10 cellular contexts compared by ENCODE assay signal in genomic region chr19:11142528-11143171, GRCh38. TPM values are rescaled to one million over a fixed set of nuclear protein-coding genes. Genes with fewer than 3 reads are reported as not detected.
DNase-seq lines count a peak whose midpoint lies in the region; ATAC-seq and TF ChIP-seq lines count a peak whose summit lies in the region.
"Had no signal": no experiment of that assay in that cellular context is flagged by ENCODE, and none has a peak within 500 bp of the region (broad histone marks: within the 10 kb centered on the region; RNA-seq: fewer than 3 reads in every experiment).

No MANE protein-coding gene starts in this region.

- CTCF ChIA-PET in GM10248 (lab: Yijun Ruan, JAX), result interaction anchor here (1.5 kb wide), 1 partner anchor 9 kb away, joined by 4 read pairs; no protein-coding TSS in a partner anchor

- POLR2A ChIA-PET in GM10248 (lab: Yijun Ruan, JAX), result interaction anchor here (0.6 kb wide), 1 partner anchor 51 kb away, joined by 3 read pairs; no protein-coding TSS in a partner anchor

- DNase-seq in COLO668 (lab: John Stamatoyannopoulos, UW; ENCODE audit: unreplicated experiment) (peak; percentile 75), NCI-H460 (ENCODE audit: extremely low read depth, low read depth) (peak; percentile 87), dermis microvascular lymphatic vessel endothelial cell (ENCODE audit: low read depth in 2 of 2) (peak; percentile 93 to 97), right lobe of liver (peak; percentile 82 to 92 (median 84)), tibial artery (peak; percentile 90 to 97), GM10248 (ENCODE audit: extremely low spot score) (no peak)
- DNase-seq in activated CD4-positive, alpha-beta T cell treated with anti-CD3 and anti-CD28 coated beads, Interleukin-2, amount 50 U/mL, for 48 hours, result no peak

- peak; percentile 50 to 71 (median 70) for ATAC-seq in right lobe of liver
- no peak for ATAC-seq in GM21423 (IDR thresholded peaks at IDR 0.05; ENCODE audit: unreplicated experiment)

- H3K27me3 ChIP-seq in right lobe of liver (no peaks in the 10 kb centered on the region), tibial artery (no peaks in the 10 kb centered on the region)

- no peak for TF ChIP-seq POLR2A in right lobe of liver (IDR thresholded peaks at IDR 0.05)

- peak overlapping the region in 2 of 3 donors; percentile 12 for H3K4me3 ChIP-seq in right lobe of liver
- H3K4me3 ChIP-seq in tibial artery, result peak overlapping the region; percentile 10 to 36
- H3K4me3 ChIP-seq: HAP-1 had no signal

- intact Hi-C loops in right lobe of liver (cut with DNase I), result no loop called here
- intact Hi-C loops in tibial artery (cut with DNase I; ENCODE audit: low total_unique reads), result loop anchor here (2.0 kb wide), 2 partner anchors 22 to 54 kb away; partner anchors contain the start of gene KANK2

- H3K4me1 ChIP-seq in right lobe of liver, result peaks cover 0 to 43% (median 22%) of the 10 kb centered on the region in 4 donors
- peaks cover 21 to 59% (median 53%) of the 10 kb centered on the region in 4 donors for H3K4me1 ChIP-seq in tibial artery

- H3K27ac ChIP-seq in right lobe of liver (peak overlapping the region; percentile 76 to 95 (median 87)), tibial artery (peak overlapping the region; percentile 91 to 92)

- H3K9me3 ChIP-seq in right lobe of liver (no peaks in the 10 kb centered on the region), tibial artery (no peaks in the 10 kb centered on the region)
- H3K9me3 ChIP-seq: HAP-1 had no signal

- WGBS in right lobe of liver (ENCODE audit: insufficient coverage, low coverage, low lambda C conversion rate, missing lambda C conversion rate), result 0% methylated on average over 1 of the region's 22 CpGs

- TF ChIP-seq CTCF in right lobe of liver (IDR thresholded peaks at IDR 0.05), result no peak
- no peak for TF ChIP-seq CTCF in tibial artery (IDR thresholded peaks at IDR 0.05)
- no peak for TF ChIP-seq CTCF in GM10248 (IDR thresholded peaks at IDR 0.05; ENCODE audit: control extremely low read depth, extremely low read depth, low read depth, missing control alignments)

- no peaks in the 10 kb centered on the region for H3K36me3 ChIP-seq in right lobe of liver
- no peaks in the 10 kb centered on the region for H3K36me3 ChIP-seq in tibial artery

RNA-seq across cellular contexts. Expression of gene SPC24, which starts 12.9 kb away (rescaled TPM):
- 13.9 and 17.1 TPM in 2 replicates for total RNA-seq in NCI-H460 (2014; rRNA removed; shearing (Covaris generic))
- 79.3 and 82.4 TPM in 2 replicates for polyA plus RNA-seq in NCI-H460 (2014; cell fraction: nucleus; rRNA removed)
- 31.1 and 80.0 TPM in 2 replicates for total RNA-seq in dermis microvascular lymphatic vessel endothelial cell
- total RNA-seq in right lobe of liver, result 1 to 10 TPM in 5 of 6 experiments, under 1 TPM in 1; 0.90 to 3.8 (median 2.2) TPM

RNA-seq across cellular contexts. Expression of gene LDLR, which starts 53.4 kb away (rescaled TPM):
- total RNA-seq in NCI-H460 (2014; rRNA removed; shearing (Covaris generic)), result 30.4 and 33.7 TPM in 2 replicates
- polyA plus RNA-seq in NCI-H460 (2014; cell fraction: nucleus; rRNA removed), result 40.3 and 47.5 TPM in 2 replicates
- total RNA-seq in dermis microvascular lymphatic vessel endothelial cell, result 62.2 and 86.4 TPM in 2 replicates
- 100 to 1,000 TPM in 1 of 6 experiments, 10 to 100 TPM in 4, 1 to 10 TPM in 1; 8.6 to 117 (median 26.8) TPM for total RNA-seq in right lobe of liver

RNA-seq across cellular contexts. Expression of gene KANK2, which starts 54.7 kb away (rescaled TPM):
- 14.2 and 15.0 TPM in 2 replicates for total RNA-seq in NCI-H460 (2014; rRNA removed; shearing (Covaris generic))
- polyA plus RNA-seq in NCI-H460 (2014; cell fraction: nucleus; rRNA removed), result 30.7 and 40.9 TPM in 2 replicates
- total RNA-seq in dermis microvascular lymphatic vessel endothelial cell (45.6 and 127 TPM in 2 replicates), right lobe of liver (10 to 100 TPM; 36.3 to 65.4 (median 50.4) TPM)
- polyA plus RNA-seq: naive thymus-derived CD8-positive, alpha-beta T cell had no signal

Comparison
In these comparisons a context has a peak if more than half of its experiments do, and no peak if none do; other contexts are left out.
1. DNase-seq: peak in COLO668 (single experiment), NCI-H460 (single experiment), dermis microvascular lymphatic vessel endothelial cell (2 of 2), right lobe of liver (3 of 3) and tibial artery (2 of 2); none in GM10248 (single experiment) and activated CD4-positive, alpha-beta T cell treated with anti-CD3 and anti-CD28 coated beads, Interleukin-2, amount 50 U/mL, for 48 hours (0 of 2).